Comparison of ENCODE assay signal across 25 cellular contexts in the genomic region with DNA sequence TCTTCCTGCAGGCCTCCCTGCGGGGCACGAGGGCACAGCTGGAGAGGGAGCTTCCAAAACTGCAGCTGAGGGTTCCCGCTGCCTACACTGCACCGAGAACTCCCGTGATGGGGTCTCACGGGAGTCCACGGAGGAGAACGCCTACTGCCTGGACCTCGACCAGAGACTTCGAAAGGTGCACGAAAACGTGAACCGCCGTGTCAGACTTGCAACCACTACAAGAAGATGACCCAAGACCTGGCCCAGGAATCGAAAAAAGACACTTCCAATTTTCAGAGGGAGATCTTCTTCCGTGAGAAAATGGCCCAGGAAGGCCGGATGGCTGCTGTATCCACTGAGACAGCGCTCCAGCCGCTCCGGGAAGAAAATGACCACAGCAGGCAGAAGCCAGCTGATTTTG. TPM values are rescaled to one million over a fixed set of nuclear protein-coding genes. Genes with fewer than 3 reads are reported as not detected.
"Had no signal": no experiment of that assay in that cellular context is flagged by ENCODE, and none has a peak within 500 bp of the region (broad histone marks: within the 10 kb centered on the region; RNA-seq: fewer than 3 reads in every experiment).

No MANE protein-coding gene starts in this region.

- DNase-seq: stimulated activated CD4-positive, alpha-beta T cell treated with anti-CD3 and anti-CD28 coated beads, Interleukin-2, amount 100 ng/mL, for 24 hours; stimulated activated CD4-positive, alpha-beta T cell treated with anti-CD3 and anti-CD28 coated beads, Interleukin-2, amount 100 ng/mL, for 48 hours; stimulated activated CD4-positive, alpha-beta T cell treated with anti-CD3 and anti-CD28 coated beads, Interleukin-4, amount 100 ng/mL, for 1 hour; stimulated activated CD4-positive, alpha-beta T cell treated with anti-CD3 and anti-CD28 coated beads, Interleukin-4, amount 100 ng/mL, for 24 hours; stimulated activated CD4-positive, alpha-beta T cell treated with anti-CD3 and anti-CD28 coated beads, Interleukin-4, amount 100 ng/mL, for 4 hours; stimulated activated CD8-positive, alpha-beta memory T cell treated with anti-CD3 and anti-CD28 coated beads, Interleukin-4, amount 100 ng/mL, for 48 hours; stimulated activated naive B cell treated with anti-CD40 and anti-IgM and Interleukin-4, amounts not matched to agents 10 μg/mL and 1 μg/mL and 100 μg/mL, for 72 hours; stimulated activated naive CD4-positive, alpha-beta T cell; stimulated activated naive CD4-positive, alpha-beta T cell treated with Interleukin-2 at 50 U/mL for 16 hours; stimulated activated naive CD8-positive, alpha-beta T cell treated with anti-CD3 and anti-CD28 coated beads, Interleukin-15, amount 100 ng/mL, for 72 hours; stimulated activated naive CD8-positive, alpha-beta T cell treated with anti-CD3 and anti-CD28 coated beads, Interleukin-15, Interleukin-2, amounts not matched to agents 100 U/mL and 50 U/mL, for 24 hours; stomach; substantia nigra; testis; thyroid gland; tibial artery; transverse colon; upper lobe of right lung; uterus had no signal

- H3K9me3 ChIP-seq: stomach, suprapubic skin, testis, thoracic aorta, thyroid gland, tibial artery, tibial nerve, transverse colon, upper lobe of left lung, upper lobe of right lung, uterus, vagina had no signal

- H3K36me3 ChIP-seq: suprapubic skin, thyroid gland, tibial artery, transverse colon, upper lobe of right lung, uterus, vagina had no signal

- H3K27ac ChIP-seq: stomach, suprapubic skin, testis, thoracic aorta, tibial nerve, transverse colon, upper lobe of right lung, uterus, vagina had no signal

- H3K27me3 ChIP-seq: stomach, suprapubic skin, testis, thyroid gland, tibial artery, tibial nerve, transverse colon, upper lobe of left lung, upper lobe of right lung, uterus, vagina had no signal

- H3K4me3 ChIP-seq: stomach, suprapubic skin, testis, thoracic aorta, thyroid gland, tibial artery, tibial nerve, transverse colon, upper lobe of left lung, upper lobe of right lung, uterus, vagina had no signal

RNA-seq across cellular contexts. Expression of a gene that starts 52.9 kb away (rescaled TPM):
- total RNA-seq: suprapubic skin, thyroid gland, urinary bladder had no signal
- polyA plus RNA-seq: stomach had no signal
